In genomic region chr11:83033367-83033766, GRCh38 we compare ENCODE assay signal across 11 cellular contexts. TPM values are rescaled to one million over a fixed set of nuclear protein-coding genes. Genes with fewer than 3 reads are reported as not detected.
A peak's percentile ranks its signal among the peaks of the same experiment; 100 is the strongest.
DNase-seq lines count a peak whose midpoint lies in the region; ATAC-seq and TF ChIP-seq lines count a peak whose summit lies in the region.
"Had no signal": no experiment of that assay in that cellular context is flagged by ENCODE, and none has a peak within 500 bp of the region (broad histone marks: within the 10 kb centered on the region; RNA-seq: fewer than 3 reads in every experiment).

No MANE protein-coding gene starts in this region.

- H4K20me1 ChIP-seq in BLaER1: no peaks in the 10 kb centered on the region

- H3K27me3 ChIP-seq in BLaER1 (peaks cover 17% of the 10 kb centered on the region), WERI-Rb-1 (ENCODE audit: insufficient read depth, low read depth, severe bottlenecking) (no peaks in the 10 kb centered on the region), sigmoid colon (no peaks in the 10 kb centered on the region)

- no peak overlapping the region for H3K9ac ChIP-seq in BLaER1

- no peak for ATAC-seq in HG03521 (IDR thresholded peaks at IDR 0.05; ENCODE audit: unreplicated experiment)

- H3K4me1 ChIP-seq in BLaER1 (peaks cover 27% of the 10 kb centered on the region), sigmoid colon (peaks cover 0 to 59% (median 53%) of the 10 kb centered on the region in 4 donors)

- 83 to 95% methylated on average over 1 of the region's 1 CpG for WGBS in sigmoid colon, 2 donors

- H3K36me3 ChIP-seq in BLaER1: no peaks in the 10 kb centered on the region
- H3K36me3 ChIP-seq in WERI-Rb-1: no peaks in the 10 kb centered on the region
- H3K36me3 ChIP-seq in sigmoid colon: no peaks in the 10 kb centered on the region

- TF ChIP-seq EP300 in sigmoid colon (IDR thresholded peaks at IDR 0.05): no peak

- no peak for TF ChIP-seq POLR2A in sigmoid colon (IDR thresholded peaks at IDR 0.05)

- DNase-seq in WERI-Rb-1 (no peak), fibroblast of villous mesenchyme (ENCODE audit: low read depth) (peak; percentile 36), sigmoid colon (no peak), NCI-H1436 (lab: John Stamatoyannopoulos, UW) (no peak), NCI-H1694 (lab: John Stamatoyannopoulos, UW) (no peak), C1 segment of cervical spinal cord (lab: John Stamatoyannopoulos, UW) (no peak)
- DNase-seq: activated T-cell treated with anti-CD3 and anti-CD28 coated beads for 4 hours, cerebellar nuclear complex had no signal

- TF ChIP-seq CTCF in WERI-Rb-1 (IDR thresholded peaks at IDR 0.05; ENCODE audit: low read depth, low read length): no peak
- TF ChIP-seq CTCF in fibroblast of villous mesenchyme (IDR thresholded peaks at IDR 0.05; ENCODE audit: insufficient read depth, low read depth, low read length): no peak
- TF ChIP-seq CTCF in sigmoid colon (IDR thresholded peaks at IDR 0.05): no peak

- H3K9me3 ChIP-seq in BLaER1 (no peaks in the 10 kb centered on the region), WERI-Rb-1 (ENCODE audit: severe bottlenecking) (no peaks in the 10 kb centered on the region), sigmoid colon (no peaks in the 10 kb centered on the region)
- H3K9me3 ChIP-seq: mucosa of descending colon had no signal

- peak overlapping the region; percentile 59; the same call in 1 of the 2 replicates for H3K4me2 ChIP-seq in BLaER1

- H3K27ac ChIP-seq in BLaER1 (no peak overlapping the region), WERI-Rb-1 (peak overlapping the region; percentile 87), sigmoid colon (peak overlapping the region; percentile 83 to 86 (median 85))

- intact Hi-C loops in sigmoid colon (cut with DNase I): loop anchor here (1.0 to 5.0 kb wide), 2 partner anchors 41 to 127 kb away; no protein-coding TSS in a partner anchor

- H3K4me3 ChIP-seq in BLaER1 (no peak overlapping the region), WERI-Rb-1 (ENCODE audit: low read depth, low read length) (peak overlapping the region; percentile 36), fibroblast of villous mesenchyme (ENCODE audit: low read depth, low read length) (peak overlapping the region; percentile 26), sigmoid colon (peak overlapping the region; percentile 31 to 42 (median 40))
- H3K4me3 ChIP-seq: mucosa of descending colon had no signal

RNA-seq across cellular contexts. Expression of gene RAB30, which starts 38.3 kb away (rescaled TPM):
- total RNA-seq in fibroblast of villous mesenchyme (11.3 and 12.5 TPM in 2 replicates), sigmoid colon (10 to 100 TPM; 22.2 to 29.9 (median 26.3) TPM)
- polyA plus RNA-seq in sigmoid colon: 10 to 100 TPM in 2 of 3 donors, 1 to 10 TPM in 1; 6.0 to 27.7 (median 12.4) TPM
